ENCODE assay signal across 8 cellular contexts in genomic region chr9:33160446-33160845, GRCh38. TPM values are rescaled to one million over a fixed set of nuclear protein-coding genes. Genes with fewer than 3 reads are reported as not detected.
DNase-seq lines count a peak whose midpoint lies in the region; ATAC-seq and TF ChIP-seq lines count a peak whose summit lies in the region.
"Not testable (repeated sequence)": the region's sequence is repeated elsewhere in the genome, so short reads cannot be mapped to it uniquely, and the experiment has no call there.

No MANE protein-coding gene starts in this region.

- peak overlapping the region; percentile 78 for H3K4me2 ChIP-seq in smooth muscle cell

- H3K4me3 Mint-ChIP-seq in activated T-helper 1 cell treated with anti-CD3 and anti-CD28 coated beads, Interleukin-12 subunit alpha, Interleukin-12 subunit beta, Interleukin-2, Interleukin-4 antibody, amounts not matched to agents 30 ng/mL and 10 ng/mL and 1 ng/mL, durations not matched to agents 14 hours and 24 hours and 36 hours = peak overlapping the region; percentile 82
- H3K4me3 Mint-ChIP-seq in naive thymus-derived CD4-positive, alpha-beta T cell = peak overlapping the region; percentile 45 to 84 (median 68)

- peaks cover 85% of the 10 kb centered on the region for H4K20me1 ChIP-seq in smooth muscle cell (ENCODE audit: low read depth)

- not testable (repeated sequence) for DNase-seq in RWPE2 (ENCODE audit: low spot score); activated T-helper 1 cell treated with anti-CD3 and anti-CD28 coated beads, Interleukin-12 subunit alpha, Interleukin-12 subunit beta, Interleukin-2, Interleukin-4 antibody, amounts not matched to agents 30 ng/mL and 10 ng/mL and 1 ng/mL, durations not matched to agents 14 hours and 24 hours and 36 hours (ENCODE audit: low spot score); colonic mucosa; left ventricle myocardium inferior; naive thymus-derived CD4-positive, alpha-beta T cell; smooth muscle cell (lab: John Stamatoyannopoulos, UW; ENCODE audit: unreplicated experiment)
- peak in 1 of 2 donors; percentile 71 for DNase-seq in vagina (ENCODE audit: extremely low spot score in 2 of 2)

- H3K4me3 ChIP-seq in GM08714 (ENCODE audit: low read length) (peak overlapping the region; percentile 49; the same call in 1 of the 2 replicates), left ventricle myocardium inferior (peak overlapping the region; percentile 99), smooth muscle cell (peak overlapping the region; percentile 14)
- H3K4me3 ChIP-seq in RWPE2 (ENCODE audit: severe bottlenecking); colonic mucosa; naive thymus-derived CD4-positive, alpha-beta T cell (ENCODE audit: low read length); vagina: not testable (repeated sequence)

- CTCF ChIA-PET in naive thymus-derived CD4-positive, alpha-beta T cell (lab: Charles Lee) = interaction anchor here (1.0 to 2.5 kb wide), 4 partner anchors 9 to 80 kb away, joined by 3 to 10 read pairs (median 4); no protein-coding TSS in a partner anchor

- H3K36me3 Mint-ChIP-seq in activated T-helper 1 cell treated with anti-CD3 and anti-CD28 coated beads, Interleukin-12 subunit alpha, Interleukin-12 subunit beta, Interleukin-2, Interleukin-4 antibody, amounts not matched to agents 30 ng/mL and 10 ng/mL and 1 ng/mL, durations not matched to agents 14 hours and 24 hours and 36 hours (ENCODE audit: low read depth) = peaks cover 22% of the 10 kb centered on the region
- H3K36me3 Mint-ChIP-seq in naive thymus-derived CD4-positive, alpha-beta T cell = peaks cover 0 to 13% (median 3%) of the 10 kb centered on the region in 5 donors

- not testable (repeated sequence) for ATAC-seq in RWPE2 (ENCODE audit: low read depth); naive thymus-derived CD4-positive, alpha-beta T cell

- H3K27me3 ChIP-seq in RWPE2 (ENCODE audit: insufficient read depth, poor library complexity, severe bottlenecking); colonic mucosa; left ventricle myocardium inferior (ENCODE audit: low read depth); naive thymus-derived CD4-positive, alpha-beta T cell (ENCODE audit: control insufficient read depth in 2 of 2, insufficient read depth in 2 of 2, low read length in 2 of 2); smooth muscle cell (ENCODE audit: low read depth); vagina: not testable (repeated sequence)

- H3K4me1 ChIP-seq in RWPE2 (ENCODE audit: insufficient read depth, poor library complexity, severe bottlenecking) (peaks cover 77% of the 10 kb centered on the region), colonic mucosa (peaks cover 62% of the 10 kb centered on the region), left ventricle myocardium inferior (peaks cover 98% of the 10 kb centered on the region), smooth muscle cell (ENCODE audit: low read depth) (peaks cover 63% of the 10 kb centered on the region), vagina (peaks cover 98% of the 10 kb centered on the region)
- peaks cover 79 to 92% of the 10 kb centered on the region in 2 donors for H3K4me1 ChIP-seq in naive thymus-derived CD4-positive, alpha-beta T cell (ENCODE audit: control insufficient read depth in 2 of 2, insufficient read depth in 2 of 2, low read length in 2 of 2)

- peaks cover 91% of the 10 kb centered on the region for H3K79me2 ChIP-seq in smooth muscle cell (ENCODE audit: low read depth)

- not testable (repeated sequence) for TF ChIP-seq POLR2A in vagina (IDR thresholded peaks at IDR 0.05)

- H3K9me3 ChIP-seq in RWPE2 (ENCODE audit: severe bottlenecking); colonic mucosa; left ventricle myocardium inferior (replicated peaks); naive thymus-derived CD4-positive, alpha-beta T cell (ENCODE audit: control insufficient read depth in 2 of 3, low read length in 3 of 3); smooth muscle cell (replicated peaks; ENCODE audit: low read depth); vagina: not testable (repeated sequence)

- WGBS in smooth muscle cell (ENCODE audit: low lambda C conversion rate) = 77% methylated on average over 9 of the region's 9 CpGs

- not testable (repeated sequence) for H3K36me3 ChIP-seq in RWPE2 (ENCODE audit: low read depth); colonic mucosa; left ventricle myocardium inferior; naive thymus-derived CD4-positive, alpha-beta T cell (ENCODE audit: control insufficient read depth in 2 of 3, insufficient read depth in 3 of 3, low read length in 3 of 3); smooth muscle cell (ENCODE audit: low read depth); vagina

- POLR2A ChIA-PET in naive thymus-derived CD4-positive, alpha-beta T cell (lab: Charles Lee) = interaction anchor here (1.0 to 7.6 kb wide), 5 partner anchors 9 to 136 kb away, joined by 3 to 92 read pairs (median 5); partner anchors contain the start of gene DNAJA1

- H3F3A ChIP-seq in smooth muscle cell (ENCODE audit: low read depth) = peaks cover 23% of the 10 kb centered on the region

- not testable (repeated sequence) for TF ChIP-seq CTCF in RWPE2 (IDR thresholded peaks at IDR 0.05; ENCODE audit: poor library complexity, severe bottlenecking); colonic mucosa (IDR thresholded peaks at IDR 0.05); left ventricle myocardium inferior (IDR thresholded peaks at IDR 0.05; ENCODE audit: borderline replicate concordance); smooth muscle cell (IDR thresholded peaks at IDR 0.05; ENCODE audit: borderline replicate concordance, insufficient read depth, poor library complexity, severe bottlenecking); vagina (IDR thresholded peaks at IDR 0.05)

- peak overlapping the region; percentile 99 for H3K27ac ChIP-seq in RWPE2 (ENCODE audit: poor library complexity, severe bottlenecking)
- H3K27ac ChIP-seq in colonic mucosa = peak overlapping the region; percentile 95
- H3K27ac ChIP-seq in left ventricle myocardium inferior (replicated peaks) = peak overlapping the region; percentile 99
- H3K27ac ChIP-seq in naive thymus-derived CD4-positive, alpha-beta T cell (ENCODE audit: low read depth, low read length) = peak overlapping the region; percentile 91
- H3K27ac ChIP-seq in smooth muscle cell (ENCODE audit: low read depth) = peak overlapping the region; percentile 97
- peak overlapping the region; percentile 98 for H3K27ac ChIP-seq in vagina

- not testable (repeated sequence) for H2AFZ ChIP-seq in smooth muscle cell (ENCODE audit: low read depth)

- H3K9ac ChIP-seq in colonic mucosa (ENCODE audit: low read depth in 2 of 2, low read length in 2 of 2) (peak overlapping the region in 1 of 2 donors; percentile 74), smooth muscle cell (ENCODE audit: low read depth) (peak overlapping the region; percentile 75)

- peaks cover 85% of the 10 kb centered on the region for H3K4me1 Mint-ChIP-seq in activated T-helper 1 cell treated with anti-CD3 and anti-CD28 coated beads, Interleukin-12 subunit alpha, Interleukin-12 subunit beta, Interleukin-2, Interleukin-4 antibody, amounts not matched to agents 30 ng/mL and 10 ng/mL and 1 ng/mL, durations not matched to agents 14 hours and 24 hours and 36 hours (ENCODE audit: low read depth)
- peaks cover 77 to 99% (median 92%) of the 10 kb centered on the region in 7 donors for H3K4me1 Mint-ChIP-seq in naive thymus-derived CD4-positive, alpha-beta T cell

- intact Hi-C loops in activated T-helper 1 cell treated with anti-CD3 and anti-CD28 coated beads, Interleukin-12 subunit alpha, Interleukin-12 subunit beta, Interleukin-2, Interleukin-4 antibody, amounts not matched to agents 30 ng/mL and 10 ng/mL and 1 ng/mL, durations not matched to agents 14 hours and 24 hours and 36 hours (cut with micrococcal nuclease); colonic mucosa (cut with DNase I); vagina (cut with DNase I): not testable (repeated sequence)
- intact Hi-C loops in left ventricle myocardium inferior (cut with micrococcal nuclease) = loop anchor here (10.0 kb wide), 1 partner anchor 56 kb away; no protein-coding TSS in a partner anchor
- intact Hi-C loops in naive thymus-derived CD4-positive, alpha-beta T cell (cut with micrococcal nuclease) = loop anchor here (1.0 to 10.0 kb wide), 6 partner anchors 8 to 1954 kb away; partner anchors contain the start of genes ACO1 (in 1 of the 2), ATOSB (in 1 of the 2), CCL27 (in 1 of the 2) and NOL6 (in 1 of the 2)

- not testable (repeated sequence) for H3K27me3 Mint-ChIP-seq in activated T-helper 1 cell treated with anti-CD3 and anti-CD28 coated beads, Interleukin-12 subunit alpha, Interleukin-12 subunit beta, Interleukin-2, Interleukin-4 antibody, amounts not matched to agents 30 ng/mL and 10 ng/mL and 1 ng/mL, durations not matched to agents 14 hours and 24 hours and 36 hours (ENCODE audit: insufficient read depth); naive thymus-derived CD4-positive, alpha-beta T cell

- H3K27ac Mint-ChIP-seq in activated T-helper 1 cell treated with anti-CD3 and anti-CD28 coated beads, Interleukin-12 subunit alpha, Interleukin-12 subunit beta, Interleukin-2, Interleukin-4 antibody, amounts not matched to agents 30 ng/mL and 10 ng/mL and 1 ng/mL, durations not matched to agents 14 hours and 24 hours and 36 hours = peak overlapping the region; percentile 96
- peak overlapping the region; percentile 88 to 99 (median 97) for H3K27ac Mint-ChIP-seq in naive thymus-derived CD4-positive, alpha-beta T cell

- not testable (repeated sequence) for H3K9me3 Mint-ChIP-seq in activated T-helper 1 cell treated with anti-CD3 and anti-CD28 coated beads, Interleukin-12 subunit alpha, Interleukin-12 subunit beta, Interleukin-2, Interleukin-4 antibody, amounts not matched to agents 30 ng/mL and 10 ng/mL and 1 ng/mL, durations not matched to agents 14 hours and 24 hours and 36 hours; naive thymus-derived CD4-positive, alpha-beta T cell

RNA-seq across cellular contexts. Expression of gene B4GALT1, which starts 6.7 kb away (rescaled TPM):
- 64.4 and 66.5 TPM in 2 replicates for total RNA-seq in activated T-helper 1 cell treated with anti-CD3 and anti-CD28 coated beads, Interleukin-12 subunit alpha, Interleukin-12 subunit beta, Interleukin-2, Interleukin-4 antibody, amounts not matched to agents 30 ng/mL and 10 ng/mL and 1 ng/mL, durations not matched to agents 14 hours and 24 hours and 36 hours
- total RNA-seq in colonic mucosa (10 to 100 TPM; 76.9 to 78.7 TPM), left ventricle myocardium inferior (37.1 TPM), smooth muscle cell (46.9 and 56.3 TPM in 2 replicates), vagina (85.2 TPM)
- 10 to 100 TPM; 40.7 to 86.2 (median 45.6) TPM for total RNA-seq in naive thymus-derived CD4-positive, alpha-beta T cell
- polyA plus RNA-seq in naive thymus-derived CD4-positive, alpha-beta T cell = 10 to 100 TPM; 12.9 to 16.4 TPM
- 49.2 and 49.3 TPM in 2 replicates for polyA plus RNA-seq in smooth muscle cell
